ENCODE assay signal across 11 cellular contexts in genomic region chr11:18310800-18311340, GRCh38. TPM values are rescaled to one million over a fixed set of nuclear protein-coding genes. Genes with fewer than 3 reads are reported as not detected.
DNase-seq lines count a peak whose midpoint lies in the region; ATAC-seq, FAIRE-seq and TF ChIP-seq lines count a peak whose summit lies in the region.
"Had no signal": no experiment of that assay in that cellular context is flagged by ENCODE, and none has a peak within 500 bp of the region (broad histone marks: within the 10 kb centered on the region; RNA-seq: fewer than 3 reads in every experiment).

No MANE protein-coding gene starts in this region.

- TF ChIP-seq CTCF in brain microvascular endothelial cell (IDR thresholded peaks at IDR 0.05; ENCODE audit: low read depth, low read length, missing control alignments) (no peak), tibial artery (IDR thresholded peaks at IDR 0.05) (no peak), prostate gland (IDR thresholded peaks at IDR 0.05) (no peak)

- H3K4me3 ChIP-seq in brain microvascular endothelial cell (ENCODE audit: low read depth, low read length) (no peak overlapping the region), tibial artery (no peak overlapping the region), prostate gland (no peak overlapping the region)

- H3K27me3 ChIP-seq in brain microvascular endothelial cell (replicated peaks) (no peaks in the 10 kb centered on the region), tibial artery (no peaks in the 10 kb centered on the region), prostate gland (replicated peaks; ENCODE audit: insufficient read depth) (no peaks in the 10 kb centered on the region)

- DNase-seq in brain microvascular endothelial cell (peak; percentile 66), tibial artery (no peak), urothelium cell line (ENCODE audit: low spot score) (no peak), prostate gland (ENCODE audit: low spot score) (no peak), NCI-H187 treated with DMSO at 0.1 percent for 48 hours (lab: John Stamatoyannopoulos, UW) (no peak)
- DNase-seq: amygdala had no signal

- WGBS in prostate gland, result 80% methylated on average over 6 of the region's 6 CpGs

- ATAC-seq in GM19351 (IDR thresholded peaks at IDR 0.05; ENCODE audit: unreplicated experiment) (peak; percentile 61), HG03565 (IDR thresholded peaks at IDR 0.05; ENCODE audit: unreplicated experiment) (peak; percentile 59)

- H3K27ac ChIP-seq in brain microvascular endothelial cell (peak overlapping the region; percentile 79), tibial artery (peak overlapping the region; percentile 64 to 74), prostate gland (no peak overlapping the region)

- no peak for FAIRE-seq in urothelium cell line (lab: Jason Lieb, UNC)

- no peak for TF ChIP-seq POLR2A in prostate gland (IDR thresholded peaks at IDR 0.05)

- H3K4me1 ChIP-seq in tibial artery, result peaks cover 0 to 50% (median 32%) of the 10 kb centered on the region in 4 donors
- no peaks in the 10 kb centered on the region for H3K4me1 ChIP-seq in prostate gland (replicated peaks)

- H3K9me3 ChIP-seq in tibial artery (no peaks in the 10 kb centered on the region), prostate gland (no peaks in the 10 kb centered on the region)

- in situ Hi-C loops in brain microvascular endothelial cell (cut with HindIII; ENCODE audit: low pct_ligation_motif_present, low sequenced_read_pairs), result no loop called here

- peaks cover 6% of the 10 kb centered on the region for H3K36me3 ChIP-seq in brain microvascular endothelial cell (replicated peaks)
- H3K36me3 ChIP-seq in tibial artery, result peaks cover 36 to 47% (median 41%) of the 10 kb centered on the region in 3 donors
- H3K36me3 ChIP-seq in prostate gland, result no peaks in the 10 kb centered on the region

- intact Hi-C loops in tibial artery (cut with DNase I; ENCODE audit: low total_unique reads) (no loop called here), prostate gland (cut with DNase I) (no loop called here)

RNA-seq across cellular contexts. Expression of gene HPS5, which starts 11.1 kb away (rescaled TPM):
- total RNA-seq in prostate gland, result 10 to 100 TPM; 20.5 to 56.0 TPM

RNA-seq across cellular contexts. Expression of gene GTF2H1, which starts 11.5 kb away (rescaled TPM):
- total RNA-seq in prostate gland, result 10 to 100 TPM; 34.8 to 89.0 TPM

RNA-seq across cellular contexts. Expression of gene SAA1, which starts 44.8 kb away (rescaled TPM):
- total RNA-seq in prostate gland, result 10 to 100 TPM in 1 of 2 donors, not detected in 1; 64.1 TPM
- total RNA-seq: glomerular endothelial cell, NCI-H460, neural crest cell had no signal

Comparison
In these comparisons a context has a peak if more than half of its experiments do, and no peak if none do; other contexts are left out.
1. H3K27ac ChIP-seq: peak in brain microvascular endothelial cell (single experiment) and tibial artery (2 of 2); none in prostate gland (0 of 2).